ENCODE assay signal across 10 cellular contexts in the genomic region with DNA sequence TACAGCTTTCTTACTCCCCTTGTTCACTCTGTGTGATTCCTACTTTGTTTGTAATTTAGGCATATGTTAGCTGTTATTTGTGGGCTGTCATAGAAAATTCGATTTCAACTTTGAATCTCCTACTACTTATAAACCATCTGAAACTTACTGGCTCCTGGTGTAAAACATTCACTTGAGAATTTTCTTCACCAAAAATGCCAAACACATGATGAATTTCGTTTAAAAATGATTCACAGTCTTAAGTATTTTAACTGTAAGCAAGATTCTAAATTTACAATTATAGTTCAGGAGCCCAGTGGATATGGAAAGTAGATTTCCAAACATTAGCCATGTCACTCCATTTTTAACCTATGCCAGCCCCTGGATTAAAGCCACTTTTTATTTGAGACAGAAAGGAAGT. TPM values are rescaled to one million over a fixed set of nuclear protein-coding genes. Genes with fewer than 3 reads are reported as not detected.
DNase-seq lines count a peak whose midpoint lies in the region; ATAC-seq, FAIRE-seq and TF ChIP-seq lines count a peak whose summit lies in the region.
"Had no signal": no experiment of that assay in that cellular context is flagged by ENCODE, and none has a peak within 500 bp of the region (broad histone marks: within the 10 kb centered on the region; RNA-seq: fewer than 3 reads in every experiment).

No MANE protein-coding gene starts in this region.

- H3K9me3 ChIP-seq in A549 (no peaks in the 10 kb centered on the region), osteoblast (ENCODE audit: low read depth, low read length) (no peaks in the 10 kb centered on the region)

- TF ChIP-seq EP300 in A549 (IDR thresholded peaks at IDR 0.05), result no peak

- TF ChIP-seq POLR2A in A549 (IDR thresholded peaks at IDR 0.05; ENCODE audit: low read length) (no peak), lower leg skin (IDR thresholded peaks at IDR 0.05) (no peak)

- H3K4me3 ChIP-seq in A549 (no peak overlapping the region), KMS-11 (IDR thresholded peaks at IDR 0.05; ENCODE audit: insufficient read depth, low read depth, low read length) (no peak overlapping the region), osteoblast (ENCODE audit: insufficient read depth, low read length) (peak overlapping the region; percentile 74), lower leg skin (ENCODE audit: low read depth, poor library complexity, severe bottlenecking) (no peak overlapping the region)

- H2AFZ ChIP-seq in KMS-11 (ENCODE audit: low read depth) (peak overlapping the region; percentile 2; the same call in 1 of the 2 replicates), osteoblast (ENCODE audit: low read length) (no peak overlapping the region)

- H3K36me3 ChIP-seq in KMS-11 (ENCODE audit: insufficient read depth) (no peaks in the 10 kb centered on the region), osteoblast (ENCODE audit: insufficient read depth, low read length) (no peaks in the 10 kb centered on the region)

- H4K20me1 ChIP-seq in KMS-11 (ENCODE audit: insufficient read depth) (no peaks in the 10 kb centered on the region), osteoblast (ENCODE audit: insufficient read depth, low read length) (no peaks in the 10 kb centered on the region)

- H3K4me2 ChIP-seq in A549 (no peak overlapping the region), KMS-11 (peak overlapping the region; percentile 86), osteoblast (ENCODE audit: insufficient read depth, low read length) (peak overlapping the region; percentile 99)

- intact Hi-C loops in lower leg skin (cut with DNase I; ENCODE audit: low total_unique reads) (loop anchor here (2.0 kb wide), 1 partner anchor 41 kb away; a partner anchor contains a TSS), posterior cingulate gyrus (cut with DNase I) (no loop called here)

- TF ChIP-seq CTCF in A549 (IDR thresholded peaks at IDR 0.05) (no peak), KMS-11 (conservative IDR thresholded peaks at IDR 0.05; ENCODE audit: low read depth, low read length) (no peak), osteoblast (IDR thresholded peaks at IDR 0.05; ENCODE audit: extremely low read depth, low read depth, low read length) (no peak), lower leg skin (IDR thresholded peaks at IDR 0.05) (no peak)

- H3K4me1 ChIP-seq in A549, result peaks cover 8% of the 10 kb centered on the region; the same call in 2 of the 3 replicates
- H3K4me1 ChIP-seq in KMS-11 (ENCODE audit: low read depth, poor library complexity, severe bottlenecking), result peaks cover 79% of the 10 kb centered on the region
- H3K4me1 ChIP-seq in osteoblast (ENCODE audit: insufficient read depth, low read length), result peaks cover 45% of the 10 kb centered on the region

- DNase-seq in A549 (ENCODE audit: low read depth in 1 of 2, low spot score in 1 of 2) (no peak), dedifferentiated amniotic fluid mesenchymal stem cell (ENCODE audit: extremely low spot score) (peak; percentile 71), osteoblast (ENCODE audit: insufficient read length, low spot score, missing footprints) (peak; percentile 62), lower leg skin (ENCODE audit: low spot score in 2 of 2) (no peak), iPS-NIHi11 (ENCODE audit: low spot score) (no peak), posterior cingulate gyrus (no peak), C1 segment of cervical spinal cord (lab: John Stamatoyannopoulos, UW) (no peak)
- DNase-seq: activated T-cell treated with anti-CD3 and anti-CD28 coated beads, Interleukin-2, amount 50 U/mL, for 72 hours; immature natural killer cell had no signal

- H3K79me2 ChIP-seq in KMS-11 (ENCODE audit: insufficient read depth, low read depth) (no peaks in the 10 kb centered on the region), osteoblast (ENCODE audit: insufficient read depth, low read length) (peaks cover 51% of the 10 kb centered on the region)

- POLR2A ChIA-PET in A549 (lab: Yijun Ruan, JAX), result no interaction called here

- H3K27me3 ChIP-seq in KMS-11 (ENCODE audit: insufficient read depth, low read depth) (no peaks in the 10 kb centered on the region; the same call in 1 of the 2 replicates), osteoblast (ENCODE audit: insufficient read depth, low read length) (no peaks in the 10 kb centered on the region)

- no peak for TF ChIP-seq RAD21 in A549 (conservative IDR thresholded peaks at IDR 0.05 in 1 of 2, IDR thresholded peaks at IDR 0.05 in 1 of 2)

- no peak overlapping the region for H3K9ac ChIP-seq in KMS-11

- 0% methylated on average over 2 of the region's 2 CpGs for WGBS in A549 (ENCODE audit: missing lambda C conversion rate)
- 44 to 51% methylated on average over 2 of the region's 2 CpGs for WGBS in lower leg skin, 2 donors

- H3K27ac ChIP-seq in A549, result no peak overlapping the region
- peak overlapping the region; percentile 20; the same call in 1 of the 2 replicates for H3K27ac ChIP-seq in KMS-11
- peak overlapping the region; percentile 83 for H3K27ac ChIP-seq in osteoblast (ENCODE audit: low read depth, low read length)

- FAIRE-seq in A549 (lab: Jason Lieb, UNC), result no peak

- ATAC-seq in A549, result no peak
- ATAC-seq: activated T-cell treated with anti-CD3 and anti-CD28 coated beads, Interleukin-2, amount 50 U/mL, for 72 hours had no signal

- CTCF ChIA-PET in A549 (lab: Yijun Ruan, JAX), result no interaction called here

TF ChIP-seq in A549, 52 proteins besides CTCF, POLR2A, EP300 and RAD21:
- TF ChIP-seq RNF2 (IDR thresholded peaks at IDR 0.05; ENCODE audit: borderline replicate concordance, low read depth) (peak; percentile 84), CBX8 (IDR thresholded peaks at IDR 0.05) (0 out of 2 replicates have a peak, but pooled peaks have one; percentile 44), HOXA7 (CRISPR knock-in tag; IDR thresholded peaks at IDR 0.05) (no peak)

RNA-seq across cellular contexts. Expression of a gene that starts 3.1 kb away (rescaled TPM):
- polyA plus RNA-seq in A549 (2011; rRNA removed) (0.03 TPM in 1 of 2 replicates, not detected in the other), A549 (2017; fragmentation: RNase III; extraction: RNeasy Plus Mini Kit Qiagen cat#74134 plus additional on column Dnase treatment) (not detected in 3 replicates)
- not detected in 2 replicates for polyA plus RNA-seq in A549 (2012; cell fraction: cytosol; rRNA removed)
- not detected in 2 replicates for polyA plus RNA-seq in A549 (2012; cell fraction: nucleus; rRNA removed)
- polyA minus RNA-seq in A549 (2011; rRNA and poly(A)+ RNA removed), result not detected in 2 replicates
- total RNA-seq in osteoblast (30.8 and 37.4 TPM in 2 replicates), lower leg skin (1 to 10 TPM; 1.9 to 4.4 (median 3.7) TPM)
- total RNA-seq: activated T-cell treated with anti-CD3 and anti-CD28 coated beads, Interleukin-2, amount 50 U/mL, for 72 hours had no signal

RNA-seq across cellular contexts. Expression of a gene that starts 41.0 kb away (rescaled TPM):
- 6.9 and 11.3 TPM in 2 replicates for polyA plus RNA-seq in A549 (2011; rRNA removed)
- 3.1 and 3.3 TPM in 2 replicates for polyA plus RNA-seq in A549 (2012; cell fraction: cytosol; rRNA removed)
- 2.2 and 3.8 TPM in 2 replicates for polyA plus RNA-seq in A549 (2012; cell fraction: nucleus; rRNA removed)
- 5.6 to 6.7 TPM (median 6.2 TPM) in 3 replicates for polyA plus RNA-seq in A549 (2017; fragmentation: RNase III; extraction: RNeasy Plus Mini Kit Qiagen cat#74134 plus additional on column Dnase treatment)
- 2.5 and 6.0 TPM in 2 replicates for polyA minus RNA-seq in A549 (2011; rRNA and poly(A)+ RNA removed)
- 16.6 and 17.7 TPM in 2 replicates for total RNA-seq in osteoblast
- 10 to 100 TPM in 2 of 4 donors, 1 to 10 TPM in 2; 6.6 to 11.4 (median 9.8) TPM for total RNA-seq in lower leg skin

Comparison
In these comparisons a context has a peak if more than half of its experiments do, and no peak if none do; other contexts are left out.
1. DNase-seq: peak in dedifferentiated amniotic fluid mesenchymal stem cell (single experiment) and osteoblast (single experiment); none in A549 (0 of 2), lower leg skin (0 of 2), iPS-NIHi11 (single experiment), posterior cingulate gyrus (0 of 10) and C1 segment of cervical spinal cord (0 of 14).
2. H3K27ac ChIP-seq: peak in KMS-11 (single experiment) and osteoblast (single experiment); none in A549 (0 of 2).